Comparison of ENCODE assay signal across 1 cellular context in the genomic region with DNA sequence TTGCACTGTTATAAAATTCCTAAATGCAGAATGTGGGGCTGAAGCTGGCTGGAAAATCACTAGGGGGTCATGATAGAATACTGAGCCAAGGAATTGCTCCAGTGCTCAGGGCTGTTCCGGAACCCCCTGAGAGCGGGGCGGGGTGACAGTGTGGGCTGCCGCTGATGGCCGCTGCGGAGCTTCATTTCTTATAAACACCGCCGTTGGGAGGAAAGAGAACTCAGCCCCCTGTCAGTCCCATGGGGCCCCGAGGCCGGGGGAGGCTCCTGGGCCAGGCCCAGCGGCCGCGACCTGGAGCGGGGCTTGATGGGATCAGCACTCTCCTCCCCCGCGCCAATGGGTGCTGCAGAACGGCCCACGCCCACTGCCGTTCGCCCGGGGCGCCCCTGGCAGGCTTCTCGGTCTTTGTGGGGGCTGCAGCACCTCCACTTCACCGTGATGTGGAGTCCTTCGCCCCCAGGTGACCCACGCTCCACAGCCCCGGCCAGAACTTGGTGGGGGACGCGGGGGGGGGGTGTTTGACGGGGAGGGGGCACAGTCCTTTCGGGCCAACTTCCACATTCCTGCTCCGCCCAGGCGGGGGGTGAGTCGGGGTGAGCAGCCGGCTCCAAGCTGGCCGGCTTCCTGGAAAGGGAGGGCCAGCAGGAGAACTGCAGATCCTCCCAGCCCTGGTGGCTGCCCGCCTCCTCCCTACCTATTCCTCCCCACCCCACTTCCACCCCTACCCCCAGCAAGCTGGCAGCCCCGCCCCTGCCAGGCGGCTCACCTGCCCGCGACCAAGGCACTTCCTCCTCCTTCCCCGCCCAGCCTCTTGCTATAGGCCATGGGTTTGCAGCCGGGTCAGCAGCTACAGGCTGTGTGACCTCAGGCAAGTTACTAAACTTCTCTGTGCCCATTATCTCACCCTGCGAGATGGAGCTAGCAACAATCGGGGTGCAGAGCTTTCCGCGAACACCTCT.
TF ChIP-seq lines count a peak whose summit lies in the region.

No MANE protein-coding gene starts in this region.

TF ChIP-seq in K562, 482 proteins besides CTCF, POLR2A, EP300 and RAD21 (continued from another document and continues in another):
- peak; percentile 69 for TF ChIP-seq RBBP5 (IDR thresholded peaks at IDR 0.05; ENCODE audit: borderline replicate concordance, insufficient read depth, low read length, poor library complexity, severe bottlenecking)
- no peak for TF ChIP-seq E2F3 (CRISPR knock-in tag; IDR thresholded peaks at IDR 0.05)
- TF ChIP-seq, protein P1, sequence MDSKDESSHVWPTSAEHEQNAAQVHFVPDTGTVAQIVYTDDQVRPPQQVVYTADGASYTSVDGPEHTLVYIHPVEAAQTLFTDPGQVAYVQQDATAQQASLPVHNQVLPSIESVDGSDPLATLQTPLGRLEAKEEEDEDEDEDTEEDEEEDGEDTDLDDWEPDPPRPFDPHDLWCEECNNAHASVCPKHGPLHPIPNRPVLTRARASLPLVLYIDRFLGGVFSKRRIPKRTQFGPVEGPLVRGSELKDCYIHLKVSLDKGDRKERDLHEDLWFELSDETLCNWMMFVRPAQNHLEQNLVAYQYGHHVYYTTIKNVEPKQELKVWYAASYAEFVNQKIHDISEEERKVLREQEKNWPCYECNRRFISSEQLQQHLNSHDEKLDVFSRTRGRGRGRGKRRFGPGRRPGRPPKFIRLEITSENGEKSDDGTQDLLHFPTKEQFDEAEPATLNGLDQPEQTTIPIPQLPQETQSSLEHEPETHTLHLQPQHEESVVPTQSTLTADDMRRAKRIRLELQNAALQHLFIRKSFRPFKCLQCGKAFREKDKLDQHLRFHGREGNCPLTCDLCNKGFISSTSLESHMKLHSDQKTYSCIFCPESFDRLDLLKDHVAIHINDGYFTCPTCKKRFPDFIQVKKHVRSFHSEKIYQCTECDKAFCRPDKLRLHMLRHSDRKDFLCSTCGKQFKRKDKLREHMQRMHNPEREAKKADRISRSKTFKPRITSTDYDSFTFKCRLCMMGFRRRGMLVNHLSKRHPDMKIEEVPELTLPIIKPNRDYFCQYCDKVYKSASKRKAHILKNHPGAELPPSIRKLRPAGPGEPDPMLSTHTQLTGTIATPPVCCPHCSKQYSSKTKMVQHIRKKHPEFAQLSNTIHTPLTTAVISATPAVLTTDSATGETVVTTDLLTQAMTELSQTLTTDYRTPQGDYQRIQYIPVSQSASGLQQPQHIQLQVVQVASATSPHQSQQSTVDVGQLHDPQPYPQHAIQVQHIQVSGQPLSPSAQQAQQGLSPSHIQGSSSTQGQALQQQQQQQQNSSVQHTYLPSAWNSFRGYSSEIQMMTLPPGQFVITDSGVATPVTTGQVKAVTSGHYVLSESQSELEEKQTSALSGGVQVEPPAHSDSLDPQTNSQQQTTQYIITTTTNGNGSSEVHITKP (IDR thresholded peaks at IDR 0.05; ENCODE audit: partially characterized antibody) = peak; percentile 89
- TF ChIP-seq, protein P2, sequence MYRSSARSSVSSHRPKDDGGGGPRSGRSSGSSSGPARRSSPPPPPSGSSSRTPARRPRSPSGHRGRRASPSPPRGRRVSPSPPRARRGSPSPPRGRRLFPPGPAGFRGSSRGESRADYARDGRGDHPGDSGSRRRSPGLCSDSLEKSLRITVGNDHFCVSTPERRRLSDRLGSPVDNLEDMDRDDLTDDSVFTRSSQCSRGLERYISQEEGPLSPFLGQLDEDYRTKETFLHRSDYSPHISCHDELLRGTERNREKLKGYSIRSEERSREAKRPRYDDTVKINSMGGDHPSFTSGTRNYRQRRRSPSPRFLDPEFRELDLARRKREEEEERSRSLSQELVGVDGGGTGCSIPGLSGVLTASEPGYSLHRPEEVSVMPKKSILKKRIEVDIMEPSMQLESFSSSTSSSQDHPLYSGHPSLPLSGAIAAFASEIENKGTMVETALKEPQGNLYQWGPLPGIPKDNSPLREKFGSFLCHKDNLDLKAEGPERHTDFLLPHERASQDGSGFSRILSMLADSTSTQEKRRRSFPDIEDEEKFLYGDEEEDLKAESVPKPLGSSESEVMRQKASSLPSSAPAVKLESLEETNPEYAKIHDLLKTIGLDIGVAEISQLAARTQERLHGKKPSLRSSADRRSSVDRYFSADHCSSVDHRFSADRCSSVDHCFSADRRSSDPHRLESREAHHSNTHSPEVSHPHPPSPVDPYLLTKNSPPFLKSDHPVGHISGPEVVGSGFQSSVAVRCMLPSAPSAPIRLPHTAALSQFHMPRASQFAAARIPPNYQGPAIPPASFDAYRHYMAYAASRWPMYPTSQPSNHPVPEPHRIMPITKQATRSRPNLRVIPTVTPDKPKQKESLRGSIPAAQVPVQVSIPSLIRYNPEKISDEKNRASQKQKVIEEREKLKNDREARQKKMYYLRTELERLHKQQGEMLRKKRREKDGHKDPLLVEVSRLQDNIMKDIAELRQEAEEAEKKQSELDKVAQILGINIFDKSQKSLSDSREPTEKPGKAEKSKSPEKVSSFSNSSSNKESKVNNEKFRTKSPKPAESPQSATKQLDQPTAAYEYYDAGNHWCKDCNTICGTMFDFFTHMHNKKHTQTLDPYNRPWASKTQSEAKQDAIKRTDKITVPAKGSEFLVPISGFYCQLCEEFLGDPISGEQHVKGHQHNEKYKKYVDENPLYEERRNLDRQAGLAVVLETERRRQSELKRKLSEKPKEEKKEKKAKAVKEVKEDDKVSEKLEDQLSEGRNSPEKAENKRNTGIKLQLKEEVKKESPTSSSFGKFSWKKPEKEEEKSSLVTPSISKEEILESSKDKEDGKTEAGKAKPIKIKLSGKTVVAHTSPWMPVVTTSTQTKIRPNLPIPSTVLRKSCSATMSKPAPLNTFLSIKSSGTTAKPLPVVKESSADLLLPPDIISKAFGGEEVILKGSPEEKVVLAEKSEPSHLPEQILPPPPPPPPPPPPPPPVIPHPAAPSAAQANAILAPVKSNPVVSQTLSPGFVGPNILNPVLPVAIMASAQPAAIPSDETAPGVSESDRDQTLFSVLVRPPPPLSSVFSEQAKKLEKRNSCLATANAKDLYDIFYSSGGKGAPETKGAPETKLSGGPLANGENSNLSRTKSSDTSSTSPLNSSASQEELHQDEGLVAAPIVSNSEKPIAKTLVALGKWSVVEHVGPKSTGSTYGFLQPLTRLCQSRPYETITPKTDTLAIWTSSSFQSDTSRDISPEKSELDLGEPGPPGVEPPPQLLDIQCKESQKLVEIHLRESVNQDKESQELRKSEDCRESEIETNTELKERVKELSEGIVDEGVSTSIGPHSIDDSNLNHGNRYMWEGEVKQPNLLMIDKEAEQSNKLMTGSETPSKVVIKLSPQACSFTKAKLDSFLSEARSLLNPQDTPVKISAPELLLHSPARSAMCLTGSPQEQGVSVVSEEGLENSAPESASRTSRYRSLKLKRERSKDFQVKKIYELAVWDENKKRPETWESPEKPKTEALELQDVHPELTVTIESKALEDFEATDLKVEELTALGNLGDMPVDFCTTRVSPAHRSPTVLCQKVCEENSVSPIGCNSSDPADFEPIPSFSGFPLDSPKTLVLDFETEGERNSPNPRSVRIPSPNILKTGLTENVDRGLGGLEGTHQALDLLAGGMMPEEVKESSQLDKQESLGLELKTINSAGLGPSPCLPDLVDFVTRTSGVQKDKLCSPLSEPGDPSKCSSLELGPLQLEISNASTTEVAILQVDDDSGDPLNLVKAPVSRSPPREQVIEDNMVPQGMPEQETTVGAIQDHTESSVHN (IDR thresholded peaks at IDR 0.05; ENCODE audit: borderline replicate concordance in 1 of 2, low read depth in 1 of 2) = no peak
- no peak for TF ChIP-seq BACH1 (tag; IDR thresholded peaks at IDR 0.05)
- TF ChIP-seq NFXL1 (CRISPR knock-in tag; IDR thresholded peaks at IDR 0.05) = no peak
- TF ChIP-seq SMAD4 (CRISPR knock-in tag; conservative IDR thresholded peaks at IDR 0.05) = peak; percentile 90
- peak; percentile 49; the same call in 1 of the 2 replicates for TF ChIP-seq TOE1 (IDR thresholded peaks at IDR 0.05; ENCODE audit: borderline replicate concordance)
- TF ChIP-seq TOE1 (CRISPR knock-in tag; IDR thresholded peaks at IDR 0.05; ENCODE audit: borderline replicate concordance, low read depth) = no peak
- TF ChIP-seq ZNF717 (CRISPR knock-in tag; IDR thresholded peaks at IDR 0.05) = no peak
- TF ChIP-seq, protein P3, sequence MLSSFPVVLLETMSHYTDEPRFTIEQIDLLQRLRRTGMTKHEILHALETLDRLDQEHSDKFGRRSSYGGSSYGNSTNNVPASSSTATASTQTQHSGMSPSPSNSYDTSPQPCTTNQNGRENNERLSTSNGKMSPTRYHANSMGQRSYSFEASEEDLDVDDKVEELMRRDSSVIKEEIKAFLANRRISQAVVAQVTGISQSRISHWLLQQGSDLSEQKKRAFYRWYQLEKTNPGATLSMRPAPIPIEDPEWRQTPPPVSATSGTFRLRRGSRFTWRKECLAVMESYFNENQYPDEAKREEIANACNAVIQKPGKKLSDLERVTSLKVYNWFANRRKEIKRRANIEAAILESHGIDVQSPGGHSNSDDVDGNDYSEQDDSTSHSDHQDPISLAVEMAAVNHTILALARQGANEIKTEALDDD (IDR thresholded peaks at IDR 0.05) = no peak
- TF ChIP-seq PTTG1 (tag; IDR thresholded peaks at IDR 0.05; ENCODE audit: low read depth) = no peak
- TF ChIP-seq ZNF695 (CRISPR knock-in tag; IDR thresholded peaks at IDR 0.05) = no peak
- TF ChIP-seq, protein P4, sequence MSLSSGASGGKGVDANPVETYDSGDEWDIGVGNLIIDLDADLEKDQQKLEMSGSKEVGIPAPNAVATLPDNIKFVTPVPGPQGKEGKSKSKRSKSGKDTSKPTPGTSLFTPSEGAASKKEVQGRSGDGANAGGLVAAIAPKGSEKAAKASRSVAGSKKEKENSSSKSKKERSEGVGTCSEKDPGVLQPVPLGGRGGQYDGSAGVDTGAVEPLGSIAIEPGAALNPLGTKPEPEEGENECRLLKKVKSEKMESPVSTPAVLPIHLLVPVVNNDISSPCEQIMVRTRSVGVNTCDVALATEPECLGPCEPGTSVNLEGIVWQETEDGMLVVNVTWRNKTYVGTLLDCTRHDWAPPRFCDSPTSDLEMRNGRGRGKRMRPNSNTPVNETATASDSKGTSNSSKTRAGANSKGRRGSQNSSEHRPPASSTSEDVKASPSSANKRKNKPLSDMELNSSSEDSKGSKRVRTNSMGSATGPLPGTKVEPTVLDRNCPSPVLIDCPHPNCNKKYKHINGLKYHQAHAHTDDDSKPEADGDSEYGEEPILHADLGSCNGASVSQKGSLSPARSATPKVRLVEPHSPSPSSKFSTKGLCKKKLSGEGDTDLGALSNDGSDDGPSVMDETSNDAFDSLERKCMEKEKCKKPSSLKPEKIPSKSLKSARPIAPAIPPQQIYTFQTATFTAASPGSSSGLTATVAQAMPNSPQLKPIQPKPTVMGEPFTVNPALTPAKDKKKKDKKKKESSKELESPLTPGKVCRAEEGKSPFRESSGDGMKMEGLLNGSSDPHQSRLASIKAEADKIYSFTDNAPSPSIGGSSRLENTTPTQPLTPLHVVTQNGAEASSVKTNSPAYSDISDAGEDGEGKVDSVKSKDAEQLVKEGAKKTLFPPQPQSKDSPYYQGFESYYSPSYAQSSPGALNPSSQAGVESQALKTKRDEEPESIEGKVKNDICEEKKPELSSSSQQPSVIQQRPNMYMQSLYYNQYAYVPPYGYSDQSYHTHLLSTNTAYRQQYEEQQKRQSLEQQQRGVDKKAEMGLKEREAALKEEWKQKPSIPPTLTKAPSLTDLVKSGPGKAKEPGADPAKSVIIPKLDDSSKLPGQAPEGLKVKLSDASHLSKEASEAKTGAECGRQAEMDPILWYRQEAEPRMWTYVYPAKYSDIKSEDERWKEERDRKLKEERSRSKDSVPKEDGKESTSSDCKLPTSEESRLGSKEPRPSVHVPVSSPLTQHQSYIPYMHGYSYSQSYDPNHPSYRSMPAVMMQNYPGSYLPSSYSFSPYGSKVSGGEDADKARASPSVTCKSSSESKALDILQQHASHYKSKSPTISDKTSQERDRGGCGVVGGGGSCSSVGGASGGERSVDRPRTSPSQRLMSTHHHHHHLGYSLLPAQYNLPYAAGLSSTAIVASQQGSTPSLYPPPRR (CRISPR knock-in tag; IDR thresholded peaks at IDR 0.05; ENCODE audit: borderline replicate concordance) = no peak
- no peak for TF ChIP-seq TCF7 (IDR thresholded peaks at IDR 0.05; ENCODE audit: borderline replicate concordance)
- 0 out of 2 replicates have a peak, but pooled peaks have one; percentile 21 for TF ChIP-seq JUN (IDR thresholded peaks at IDR 0.05; ENCODE audit: borderline replicate concordance, low read depth, low read length)
- no peak for TF ChIP-seq JUN (CRISPR knock-in tag; IDR thresholded peaks at IDR 0.05; ENCODE audit: borderline replicate concordance)
- TF ChIP-seq, protein P5, sequence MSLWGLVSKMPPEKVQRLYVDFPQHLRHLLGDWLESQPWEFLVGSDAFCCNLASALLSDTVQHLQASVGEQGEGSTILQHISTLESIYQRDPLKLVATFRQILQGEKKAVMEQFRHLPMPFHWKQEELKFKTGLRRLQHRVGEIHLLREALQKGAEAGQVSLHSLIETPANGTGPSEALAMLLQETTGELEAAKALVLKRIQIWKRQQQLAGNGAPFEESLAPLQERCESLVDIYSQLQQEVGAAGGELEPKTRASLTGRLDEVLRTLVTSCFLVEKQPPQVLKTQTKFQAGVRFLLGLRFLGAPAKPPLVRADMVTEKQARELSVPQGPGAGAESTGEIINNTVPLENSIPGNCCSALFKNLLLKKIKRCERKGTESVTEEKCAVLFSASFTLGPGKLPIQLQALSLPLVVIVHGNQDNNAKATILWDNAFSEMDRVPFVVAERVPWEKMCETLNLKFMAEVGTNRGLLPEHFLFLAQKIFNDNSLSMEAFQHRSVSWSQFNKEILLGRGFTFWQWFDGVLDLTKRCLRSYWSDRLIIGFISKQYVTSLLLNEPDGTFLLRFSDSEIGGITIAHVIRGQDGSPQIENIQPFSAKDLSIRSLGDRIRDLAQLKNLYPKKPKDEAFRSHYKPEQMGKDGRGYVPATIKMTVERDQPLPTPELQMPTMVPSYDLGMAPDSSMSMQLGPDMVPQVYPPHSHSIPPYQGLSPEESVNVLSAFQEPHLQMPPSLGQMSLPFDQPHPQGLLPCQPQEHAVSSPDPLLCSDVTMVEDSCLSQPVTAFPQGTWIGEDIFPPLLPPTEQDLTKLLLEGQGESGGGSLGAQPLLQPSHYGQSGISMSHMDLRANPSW (CRISPR knock-in tag; IDR thresholded peaks at IDR 0.05) = 0 out of 2 replicates have a peak, but pooled peaks have one; percentile 82
- TF ChIP-seq ETV5 (CRISPR knock-in tag; IDR thresholded peaks at IDR 0.05; ENCODE audit: low read depth) = peak; percentile 42; the same call in 1 of the 2 replicates
- TF ChIP-seq, protein P6, sequence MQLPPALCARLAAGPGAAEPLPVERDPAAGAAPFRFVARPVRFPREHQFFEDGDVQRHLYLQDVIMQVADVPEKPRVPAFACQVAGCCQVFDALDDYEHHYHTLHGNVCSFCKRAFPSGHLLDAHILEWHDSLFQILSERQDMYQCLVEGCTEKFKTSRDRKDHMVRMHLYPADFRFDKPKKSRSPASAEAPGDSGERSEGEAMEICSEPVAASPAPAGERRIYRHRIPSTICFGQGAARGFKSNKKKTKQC (CRISPR knock-in tag; IDR thresholded peaks at IDR 0.05) = no peak
- TF ChIP-seq TEAD1 (CRISPR knock-in tag; IDR thresholded peaks at IDR 0.05) = peak in 1 of 2 experiments; percentile 83; a peak in 1 of 4 replicates
- no peak for TF ChIP-seq ZNF133 (CRISPR knock-in tag; IDR thresholded peaks at IDR 0.05)
- TF ChIP-seq, protein P7, sequence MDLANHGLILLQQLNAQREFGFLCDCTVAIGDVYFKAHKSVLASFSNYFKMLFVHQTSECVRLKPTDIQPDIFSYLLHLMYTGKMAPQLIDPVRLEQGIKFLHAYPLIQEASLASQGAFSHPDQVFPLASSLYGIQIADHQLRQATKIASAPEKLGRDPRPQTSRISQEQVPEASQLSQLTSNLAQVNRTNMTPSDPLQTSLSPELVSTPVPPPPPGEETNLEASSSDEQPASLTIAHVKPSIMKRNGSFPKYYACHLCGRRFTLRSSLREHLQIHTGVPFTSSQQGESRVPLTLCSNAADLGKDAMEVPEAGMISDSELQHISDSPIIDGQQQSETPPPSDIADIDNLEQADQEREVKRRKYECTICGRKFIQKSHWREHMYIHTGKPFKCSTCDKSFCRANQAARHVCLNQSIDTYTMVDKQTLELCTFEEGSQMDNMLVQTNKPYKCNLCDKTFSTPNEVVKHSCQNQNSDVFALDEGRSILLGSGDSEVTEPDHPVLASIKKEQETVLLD (IDR thresholded peaks at IDR 0.05) = 0 out of 2 replicates have a peak, but pooled peaks have one; percentile 33
